ENCODE assay signal across 34 cellular contexts in the genomic region with DNA sequence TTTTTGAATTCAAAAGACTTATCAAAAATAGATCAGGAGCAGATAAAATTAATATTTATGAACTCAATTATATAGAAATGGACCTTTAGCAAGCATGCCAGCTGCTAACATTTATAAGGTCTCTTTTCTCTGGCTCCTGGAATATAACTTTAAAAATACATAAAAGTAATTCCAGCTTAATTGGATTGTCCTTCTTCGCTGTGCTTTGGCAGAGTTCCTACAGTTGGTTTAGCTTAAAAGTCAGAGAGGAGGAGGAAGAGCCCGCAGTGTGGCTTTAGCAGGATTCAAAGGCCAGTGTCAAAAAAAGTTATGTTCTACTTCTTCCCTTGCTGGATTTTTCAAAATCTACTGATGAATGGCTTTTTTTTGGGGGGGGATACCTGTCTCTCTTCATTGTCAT.
"Had no signal": no experiment of that assay in that cellular context is flagged by ENCODE, and none has a peak within 500 bp of the region (broad histone marks: within the 10 kb centered on the region; RNA-seq: fewer than 3 reads in every experiment).

No MANE protein-coding gene starts in this region.

- DNase-seq: Karpas-422, Kasumi-1, MM.1S, MV-4-11, NCI-H1048, NCI-H1092, NCI-H1092 treated with DMSO at 0.1 percent for 48 hours, NCI-H1105, NCI-H1105 treated with DMSO at 0.1 percent for 48 hours, NCI-H1417, NCI-H1417 treated with DMSO at 0.1 percent for 48 hours, NCI-H1436, NCI-H1436 treated with DMSO at 0.1 percent for 48 hours, NCI-H146, NCI-H1694, NCI-H1694 treated with DMSO at 0.1 percent for 48 hours, NCI-H187, NCI-H187 treated with DMSO at 0.1 percent for 48 hours, NCI-H1930, NCI-H2029, NCI-H2029 treated with DMSO at 0.1 percent for 48 hours, NCI-H2081, NCI-H2081 treated with DMSO at 0.1 percent for 48 hours, NCI-H2107, NCI-H2171, NCI-H2171 treated with DMSO at 0.1 percent for 48 hours, NCI-H2227 treated with DMSO at 0.1 percent for 48 hours, NCI-H226, NCI-H345, NCI-H446, NCI-H446 treated with DMSO at 0.1 percent for 48 hours, NCI-H510A had no signal

- H3K4me3 ChIP-seq: MG63 had no signal

- H3K9ac ChIP-seq: KMS-11 had no signal

- H3K27ac ChIP-seq: KMS-11 had no signal

- H3K4me2 ChIP-seq: KMS-11 had no signal

- H3K27me3 ChIP-seq: MG63 had no signal

- H3K9me3 ChIP-seq: MG63 had no signal

- H3K36me3 ChIP-seq: MG63 had no signal
